Comparison of ENCODE assay signal across 22 cellular contexts in genomic region chr11:112304914-112305313, GRCh38. TPM values are rescaled to one million over a fixed set of nuclear protein-coding genes. Genes with fewer than 3 reads are reported as not detected.
DNase-seq lines count a peak whose midpoint lies in the region; ATAC-seq and TF ChIP-seq lines count a peak whose summit lies in the region.
"Had no signal": no experiment of that assay in that cellular context is flagged by ENCODE, and none has a peak within 500 bp of the region (broad histone marks: within the 10 kb centered on the region; RNA-seq: fewer than 3 reads in every experiment).

No MANE protein-coding gene starts in this region.

- no peak overlapping the region for H3K23ac ChIP-seq in mesenchymal stem cell (ENCODE audit: low read length in 2 of 2)

- H3K36me3 Mint-ChIP-seq in activated CD8-positive, alpha-beta memory T cell treated with anti-CD3 and anti-CD28 coated beads, Interleukin-2, amount 10 ng/mL, durations not matched to agents 7 days and 5 days, result peaks cover 2% of the 10 kb centered on the region
- no peaks in the 10 kb centered on the region for H3K36me3 Mint-ChIP-seq in activated naive CD8-positive, alpha-beta T cell treated with anti-CD3 and anti-CD28 coated beads, Interleukin-2, amount 50 U/mL, for 24 hours (ENCODE audit: low read depth)
- no peaks in the 10 kb centered on the region for H3K36me3 Mint-ChIP-seq in stimulated activated effector memory CD8-positive, alpha-beta T cell treated with anti-CD3 and anti-CD28 coated beads, Interleukin-12 subunit alpha, Interleukin-12 subunit beta, amount 100 ng/mL, for 72 hours

- H2BK5ac ChIP-seq in mesenchymal stem cell (ENCODE audit: low read depth, low read length, poor library complexity, severe bottlenecking), result no peak overlapping the region

- no peaks in the 10 kb centered on the region for H3K79me1 ChIP-seq in mesenchymal stem cell (replicated peaks; ENCODE audit: low read length, poor library complexity, severe bottlenecking)

- no peaks in the 10 kb centered on the region for H4K20me1 ChIP-seq in DND-41 (ENCODE audit: insufficient read depth, low read length)

- H3K4ac ChIP-seq in mesenchymal stem cell (ENCODE audit: low read depth in 1 of 2, low read length in 2 of 2), result no peak overlapping the region

- H2BK120ac ChIP-seq in mesenchymal stem cell (ENCODE audit: low read depth, low read length), result no peak overlapping the region

- CTCF ChIA-PET in activated CD8-positive, alpha-beta memory T cell treated with anti-CD3 and anti-CD28 coated beads, Interleukin-2, amount 10 ng/mL, durations not matched to agents 7 days and 5 days (lab: Charles Lee), result no interaction called here

- ATAC-seq in activated CD8-positive, alpha-beta memory T cell treated with anti-CD3 and anti-CD28 coated beads, Interleukin-2, amount 10 ng/mL, durations not matched to agents 7 days and 5 days, result peak; percentile 23
- peak; percentile 55; the same call in 2 of the 3 replicates for ATAC-seq in DND-41 (ENCODE audit: insufficient read depth, low read depth)
- ATAC-seq in activated naive CD8-positive, alpha-beta T cell treated with anti-CD3 and anti-CD28 coated beads, Interleukin-2, amount 50 U/mL, for 24 hours, result peak; percentile 24
- peak; percentile 66 for ATAC-seq in stimulated activated effector memory CD8-positive, alpha-beta T cell treated with anti-CD3 and anti-CD28 coated beads, Interleukin-12 subunit alpha, Interleukin-12 subunit beta, amount 100 ng/mL, for 72 hours
- ATAC-seq: GM23338, PC-3 had no signal

- H3K27me3 ChIP-seq in DND-41 (ENCODE audit: insufficient read depth, low read length, poor library complexity) (no peaks in the 10 kb centered on the region), mesenchymal stem cell (ENCODE audit: control insufficient read depth in 1 of 2, insufficient read depth in 1 of 2, low read length in 2 of 2) (peaks cover 0 to 1% of the 10 kb centered on the region in 2 experiments)

- no peak overlapping the region for H3K4me3 ChIP-seq in DND-41 (ENCODE audit: low read depth in 1 of 2, low read length in 2 of 2)
- H3K4me3 ChIP-seq in mesenchymal stem cell (ENCODE audit: insufficient read depth in 1 of 2, low read depth in 1 of 2, low read length in 2 of 2), result no peak overlapping the region
- H3K4me3 ChIP-seq: GM23338, HAP-1 had no signal

- no peak overlapping the region for H2BK15ac ChIP-seq in mesenchymal stem cell (ENCODE audit: low read depth, poor library complexity, severe bottlenecking)

- H2AFZ ChIP-seq in DND-41 (ENCODE audit: low read depth, low read length) (no peak overlapping the region), mesenchymal stem cell (ENCODE audit: low read depth, low read length) (no peak overlapping the region)
- H2AFZ ChIP-seq: GM23338 had no signal

- H3K14ac ChIP-seq in mesenchymal stem cell (ENCODE audit: low read length in 2 of 2), result no peak overlapping the region

- H4K8ac ChIP-seq in mesenchymal stem cell (ENCODE audit: low read length), result no peak overlapping the region

- TF ChIP-seq CTCF in DND-41 (IDR thresholded peaks at IDR 0.05; ENCODE audit: borderline replicate concordance, extremely low read depth, low read length, poor library complexity, severe bottlenecking), result no peak

- H3K9me3 ChIP-seq in DND-41 (ENCODE audit: insufficient read depth, low read length, severe bottlenecking), result no peaks in the 10 kb centered on the region
- no peaks in the 10 kb centered on the region for H3K9me3 ChIP-seq in mesenchymal stem cell (ENCODE audit: control insufficient read depth, low read length)
- H3K9me3 ChIP-seq: HAP-1 had no signal

- no peak for DNase-seq in activated CD8-positive, alpha-beta memory T cell treated with anti-CD3 and anti-CD28 coated beads, Interleukin-2, amount 10 ng/mL, durations not matched to agents 7 days and 5 days
- no peak for DNase-seq in activated CD8-positive, alpha-beta memory T cell treated with anti-CD3 and anti-CD28 coated beads, Interleukin-2, amount 50 U/mL, for 48 hours
- DNase-seq in DND-41 (no peak), mesenchymal stem cell (no peak), amniotic stem cell (lab: John Stamatoyannopoulos, UW) (no peak)
- DNase-seq in activated naive CD8-positive, alpha-beta T cell treated with anti-CD3 and anti-CD28 coated beads, Interleukin-2, amount 50 U/mL, for 24 hours, result no peak
- no peak for DNase-seq in stimulated activated effector memory CD8-positive, alpha-beta T cell treated with anti-CD3 and anti-CD28 coated beads, Interleukin-12 subunit alpha, Interleukin-12 subunit beta, amount 100 ng/mL, for 72 hours (ENCODE audit: low spot score in 2 of 2)
- DNase-seq: AML-193; C1 segment of cervical spinal cord; CD4-positive, alpha-beta memory T cell; COR-L47; DMS53; HFFc6; MM.1S; NCI-H2029; NCI-H446; NCI-H524 treated with DMSO at 0.1 percent for 48 hours; NCI-H774; PC-3 had no signal

- H3K36me3 ChIP-seq in DND-41 (ENCODE audit: insufficient read depth, low read length) (no peaks in the 10 kb centered on the region), mesenchymal stem cell (ENCODE audit: control insufficient read depth in 1 of 2, insufficient read depth in 2 of 2, low read depth in 1 of 2, low read length in 2 of 2) (no peaks in the 10 kb centered on the region)
- H3K36me3 ChIP-seq: HAP-1 had no signal

- no peak overlapping the region for H3K4me3 Mint-ChIP-seq in activated CD8-positive, alpha-beta memory T cell treated with anti-CD3 and anti-CD28 coated beads, Interleukin-2, amount 10 ng/mL, durations not matched to agents 7 days and 5 days
- no peak overlapping the region for H3K4me3 Mint-ChIP-seq in activated naive CD8-positive, alpha-beta T cell treated with anti-CD3 and anti-CD28 coated beads, Interleukin-2, amount 50 U/mL, for 24 hours
- no peak overlapping the region for H3K4me3 Mint-ChIP-seq in stimulated activated effector memory CD8-positive, alpha-beta T cell treated with anti-CD3 and anti-CD28 coated beads, Interleukin-12 subunit alpha, Interleukin-12 subunit beta, amount 100 ng/mL, for 72 hours
- H3K4me3 Mint-ChIP-seq: CD4-positive, alpha-beta memory T cell; GM23338; HFFc6 had no signal

- H3K18ac ChIP-seq in mesenchymal stem cell (ENCODE audit: low read depth in 1 of 2, low read length in 2 of 2), result no peak overlapping the region

- H3K9ac ChIP-seq in DND-41 (ENCODE audit: low read depth, low read length), result no peak overlapping the region
- no peak overlapping the region for H3K9ac ChIP-seq in mesenchymal stem cell (ENCODE audit: low read length)
- H3K9ac ChIP-seq: KMS-11 had no signal

- H3K79me2 ChIP-seq in DND-41 (ENCODE audit: insufficient read depth, low read length), result no peaks in the 10 kb centered on the region

- peaks cover 7% of the 10 kb centered on the region for H3K4me1 ChIP-seq in DND-41 (ENCODE audit: insufficient read depth, low read length)
- peaks cover 3% of the 10 kb centered on the region for H3K4me1 ChIP-seq in mesenchymal stem cell (ENCODE audit: control insufficient read depth, insufficient read depth, low read depth, low read length)
- H3K4me1 ChIP-seq: HAP-1 had no signal

- H3K9me3 Mint-ChIP-seq in activated CD8-positive, alpha-beta memory T cell treated with anti-CD3 and anti-CD28 coated beads, Interleukin-2, amount 10 ng/mL, durations not matched to agents 7 days and 5 days (ENCODE audit: low read depth), result peaks cover 6% of the 10 kb centered on the region
- H3K9me3 Mint-ChIP-seq in activated naive CD8-positive, alpha-beta T cell treated with anti-CD3 and anti-CD28 coated beads, Interleukin-2, amount 50 U/mL, for 24 hours, result peaks cover 9% of the 10 kb centered on the region
- H3K9me3 Mint-ChIP-seq in stimulated activated effector memory CD8-positive, alpha-beta T cell treated with anti-CD3 and anti-CD28 coated beads, Interleukin-12 subunit alpha, Interleukin-12 subunit beta, amount 100 ng/mL, for 72 hours, result peaks cover 7% of the 10 kb centered on the region

- peaks cover 24% of the 10 kb centered on the region for H3K4me1 Mint-ChIP-seq in activated CD8-positive, alpha-beta memory T cell treated with anti-CD3 and anti-CD28 coated beads, Interleukin-2, amount 10 ng/mL, durations not matched to agents 7 days and 5 days
- H3K4me1 Mint-ChIP-seq in activated naive CD8-positive, alpha-beta T cell treated with anti-CD3 and anti-CD28 coated beads, Interleukin-2, amount 50 U/mL, for 24 hours, result peaks cover 6% of the 10 kb centered on the region
- H3K4me1 Mint-ChIP-seq in stimulated activated effector memory CD8-positive, alpha-beta T cell treated with anti-CD3 and anti-CD28 coated beads, Interleukin-12 subunit alpha, Interleukin-12 subunit beta, amount 100 ng/mL, for 72 hours, result peaks cover 5% of the 10 kb centered on the region

- 100% methylated on average over 1 of the region's 1 CpG for WGBS in mesenchymal stem cell

- H4K91ac ChIP-seq in mesenchymal stem cell (ENCODE audit: low read length), result no peak overlapping the region

- H3K27ac ChIP-seq in DND-41 (ENCODE audit: low read length) (no peak overlapping the region), mesenchymal stem cell (ENCODE audit: low read length, poor library complexity, severe bottlenecking) (no peak overlapping the region)
- H3K27ac ChIP-seq: KMS-11 had no signal

- H3K4me2 ChIP-seq in DND-41 (ENCODE audit: insufficient read depth, low read length) (no peak overlapping the region), mesenchymal stem cell (ENCODE audit: low read length, poor library complexity, severe bottlenecking) (no peak overlapping the region)
- H3K4me2 ChIP-seq: GM23338, KMS-11 had no signal

- no peak overlapping the region for H2BK12ac ChIP-seq in mesenchymal stem cell (ENCODE audit: low read length in 2 of 2)

- H2AK5ac ChIP-seq in mesenchymal stem cell (ENCODE audit: low read length, severe bottlenecking), result no peak overlapping the region

- no peak overlapping the region for H3K27ac Mint-ChIP-seq in activated CD8-positive, alpha-beta memory T cell treated with anti-CD3 and anti-CD28 coated beads, Interleukin-2, amount 10 ng/mL, durations not matched to agents 7 days and 5 days
- no peak overlapping the region for H3K27ac Mint-ChIP-seq in activated naive CD8-positive, alpha-beta T cell treated with anti-CD3 and anti-CD28 coated beads, Interleukin-2, amount 50 U/mL, for 24 hours
- H3K27ac Mint-ChIP-seq in stimulated activated effector memory CD8-positive, alpha-beta T cell treated with anti-CD3 and anti-CD28 coated beads, Interleukin-12 subunit alpha, Interleukin-12 subunit beta, amount 100 ng/mL, for 72 hours, result no peak overlapping the region
- H3K27ac Mint-ChIP-seq: CD4-positive, alpha-beta memory T cell; GM23338; HFFc6 had no signal

- H3K27me3 Mint-ChIP-seq in activated CD8-positive, alpha-beta memory T cell treated with anti-CD3 and anti-CD28 coated beads, Interleukin-2, amount 10 ng/mL, durations not matched to agents 7 days and 5 days, result no peaks in the 10 kb centered on the region
- no peaks in the 10 kb centered on the region for H3K27me3 Mint-ChIP-seq in activated naive CD8-positive, alpha-beta T cell treated with anti-CD3 and anti-CD28 coated beads, Interleukin-2, amount 50 U/mL, for 24 hours
- H3K27me3 Mint-ChIP-seq: CD4-positive, alpha-beta memory T cell had no signal

RNA-seq across cellular contexts. Expression of gene PLET1, which starts 44.3 kb away (rescaled TPM):
- not detected for total RNA-seq in activated CD8-positive, alpha-beta memory T cell treated with anti-CD3 and anti-CD28 coated beads, Interleukin-2, amount 10 ng/mL, durations not matched to agents 7 days and 5 days
- polyA plus RNA-seq in mesenchymal stem cell (2013, experiment 1 of 2), result not detected
- polyA plus RNA-seq in mesenchymal stem cell (2013, experiment 2 of 2), result not detected
- total RNA-seq: CD4-positive, alpha-beta memory T cell; GM23338; HFFc6 had no signal
- polyA plus RNA-seq: CD4-positive, alpha-beta memory T cell; GM23338 had no signal
